Comparison of ENCODE assay signal across 1 cellular context in genomic region chr13:110893571-110893970, GRCh38.
TF ChIP-seq lines count a peak whose summit lies in the region.

No MANE protein-coding gene starts in this region.

TF ChIP-seq in GM23338, 12 proteins besides CTCF, POLR2A, EP300 and RAD21 (continued from another document):
- TF ChIP-seq REST (IDR thresholded peaks at IDR 0.05; ENCODE audit: unreplicated experiment), result no peak
